ENCODE assay signal across 8 cellular contexts in genomic region chr14:67943947-67944346, GRCh38.
DNase-seq lines count a peak whose midpoint lies in the region; ATAC-seq, FAIRE-seq and TF ChIP-seq lines count a peak whose summit lies in the region.

No MANE protein-coding gene starts in this region.

- H3K9me3 Mint-ChIP-seq in T-helper 2 cell treated with Interferon-gamma antibody and Interleukin-4, amounts not matched to agents 5 μg/mL and 100 μg/mL, for 36 hours = no peaks in the 10 kb centered on the region

- peak overlapping the region; percentile 82 to 86 for H3K27ac ChIP-seq in A549

- 3% methylated on average over 3 of the region's 3 CpGs for WGBS in A549 (ENCODE audit: missing lambda C conversion rate)

- no peak overlapping the region for H3K4me3 ChIP-seq in A549

- peak overlapping the region; percentile 54 for H3K4me2 ChIP-seq in A549

- TF ChIP-seq CTCF in A549 (IDR thresholded peaks at IDR 0.05) (peak; percentile 93), GM12872 (IDR thresholded peaks at IDR 0.05; ENCODE audit: insufficient read depth, low read depth, low read length) (peak; percentile 53; the same call in 2 of the 3 replicates)

- peak; percentile 44 to 92 for DNase-seq in A549 (ENCODE audit: low read depth in 1 of 2, low spot score in 1 of 2)
- DNase-seq in NCI-H2029 (lab: John Stamatoyannopoulos, UW) = peak; percentile 45
- peak; percentile 26 for DNase-seq in T-helper 2 cell treated with Interferon-gamma antibody and Interleukin-4, amounts not matched to agents 5 μg/mL and 100 μg/mL, for 36 hours (ENCODE audit: low spot score)
- DNase-seq in effector CD4-positive, alpha-beta T cell = peak; percentile 37
- peak; percentile 87 to 92 for DNase-seq in lung microvascular endothelial cell (ENCODE audit: low read depth in 2 of 2)
- DNase-seq in stimulated activated CD8-positive, alpha-beta memory T cell treated with anti-CD3 and anti-CD28 coated beads, Interleukin-7, amount 100 ng/mL, for 4 hours (ENCODE audit: low read depth in 2 of 2) = peak; percentile 6 to 20

- ATAC-seq in A549 (peak; percentile 88 to 89), HG03520 (IDR thresholded peaks at IDR 0.05; ENCODE audit: unreplicated experiment) (no peak)

- peak in 1 of 2 experiments; percentile 18; a peak in 1 of 5 replicates for TF ChIP-seq EP300 in A549 (IDR thresholded peaks at IDR 0.05)

- CTCF ChIA-PET in A549 (lab: Yijun Ruan, JAX) = interaction anchor here (0.6 to 5.1 kb wide), 50 partner anchors 9 to 889 kb away, joined by 3 to 61 read pairs (median 4); no protein-coding TSS in a partner anchor

- peak; percentile 83 for FAIRE-seq in A549 (lab: Jason Lieb, UNC)

- H3K4me1 ChIP-seq in A549 = peaks cover 51% of the 10 kb centered on the region

- no peaks in the 10 kb centered on the region for H3K4me1 Mint-ChIP-seq in T-helper 2 cell treated with Interferon-gamma antibody and Interleukin-4, amounts not matched to agents 5 μg/mL and 100 μg/mL, for 36 hours (ENCODE audit: low read depth)

- no peak overlapping the region for H3K27ac Mint-ChIP-seq in T-helper 2 cell treated with Interferon-gamma antibody and Interleukin-4, amounts not matched to agents 5 μg/mL and 100 μg/mL, for 36 hours

- no peak for TF ChIP-seq POLR2A in A549 (IDR thresholded peaks at IDR 0.05; ENCODE audit: low read length)

- POLR2A ChIA-PET in A549 (lab: Yijun Ruan, JAX) = interaction anchor here (0.5 to 2.3 kb wide), 17 partner anchors 58 to 873 kb away, joined by 3 to 20 read pairs (median 4); partner anchors contain the start of gene ZFP36L1

- no peak overlapping the region for H3K4me3 Mint-ChIP-seq in T-helper 2 cell treated with Interferon-gamma antibody and Interleukin-4, amounts not matched to agents 5 μg/mL and 100 μg/mL, for 36 hours

- H3K36me3 Mint-ChIP-seq in T-helper 2 cell treated with Interferon-gamma antibody and Interleukin-4, amounts not matched to agents 5 μg/mL and 100 μg/mL, for 36 hours (ENCODE audit: low read depth) = no peaks in the 10 kb centered on the region

- TF ChIP-seq RAD21 in A549 (conservative IDR thresholded peaks at IDR 0.05 in 1 of 2, IDR thresholded peaks at IDR 0.05 in 1 of 2) = peak; percentile 96 to 98

- peaks cover 2% of the 10 kb centered on the region for H3K27me3 Mint-ChIP-seq in T-helper 2 cell treated with Interferon-gamma antibody and Interleukin-4, amounts not matched to agents 5 μg/mL and 100 μg/mL, for 36 hours (ENCODE audit: low read depth)

- peaks cover 3% of the 10 kb centered on the region; the same call in 1 of the 3 replicates for H3K9me3 ChIP-seq in A549

TF ChIP-seq in A549, 52 proteins besides CTCF, POLR2A, EP300 and RAD21:
- TF ChIP-seq PHF8 (IDR thresholded peaks at IDR 0.05; ENCODE audit: borderline replicate concordance, low read depth) (no peak), SMC3 (IDR thresholded peaks at IDR 0.05) (peak; percentile 97), MAFK (IDR thresholded peaks at IDR 0.05; ENCODE audit: partially characterized antibody) (no peak), GATA3 (IDR thresholded peaks at IDR 0.05; ENCODE audit: borderline replicate concordance) (peak; percentile 46; the same call in 1 of the 2 replicates), USF2 (IDR thresholded peaks at IDR 0.05) (no peak), FOSL2 (IDR thresholded peaks at IDR 0.05) (no peak), FOSL2 (CRISPR knock-in tag; IDR thresholded peaks at IDR 0.05) (peak; percentile 30; the same call in 1 of the 2 replicates), TFCP2L1 (CRISPR knock-in tag; IDR thresholded peaks at IDR 0.05) (no peak), JUN (IDR thresholded peaks at IDR 0.05) (peak; percentile 21 to 23; a peak in 2 of 5 replicates), MAZ (IDR thresholded peaks at IDR 0.05; ENCODE audit: borderline replicate concordance, low read depth, low read length) (peak; percentile 88; the same call in 1 of the 2 replicates)
- TF ChIP-seq, protein P1, sequence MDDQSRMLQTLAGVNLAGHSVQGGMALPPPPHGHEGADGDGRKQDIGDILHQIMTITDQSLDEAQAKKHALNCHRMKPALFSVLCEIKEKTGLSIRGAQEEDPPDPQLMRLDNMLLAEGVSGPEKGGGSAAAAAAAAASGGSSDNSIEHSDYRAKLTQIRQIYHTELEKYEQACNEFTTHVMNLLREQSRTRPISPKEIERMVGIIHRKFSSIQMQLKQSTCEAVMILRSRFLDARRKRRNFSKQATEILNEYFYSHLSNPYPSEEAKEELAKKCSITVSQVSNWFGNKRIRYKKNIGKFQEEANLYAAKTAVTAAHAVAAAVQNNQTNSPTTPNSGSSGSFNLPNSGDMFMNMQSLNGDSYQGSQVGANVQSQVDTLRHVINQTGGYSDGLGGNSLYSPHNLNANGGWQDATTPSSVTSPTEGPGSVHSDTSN (IDR thresholded peaks at IDR 0.05) = no peak
- TF ChIP-seq, protein P2, sequence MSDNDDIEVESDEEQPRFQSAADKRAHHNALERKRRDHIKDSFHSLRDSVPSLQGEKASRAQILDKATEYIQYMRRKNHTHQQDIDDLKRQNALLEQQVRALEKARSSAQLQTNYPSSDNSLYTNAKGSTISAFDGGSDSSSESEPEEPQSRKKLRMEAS (IDR thresholded peaks at IDR 0.05) = peak; percentile 39; the same call in 1 of the 2 replicates
TF ChIP-seq in A549: peak in this region for 6.

Comparison
In these comparisons a context has a peak if more than half of its experiments do, and no peak if none do; other contexts are left out.
1. DNase-seq: peak in every context shown above with its lines; median percentile 90 in lung microvascular endothelial cell; 68 in A549; 45 in NCI-H2029; 37 in effector CD4-positive, alpha-beta T cell; 26 in T-helper 2 cell treated with Interferon-gamma antibody and Interleukin-4, amounts not matched to agents 5 μg/mL and 100 μg/mL, for 36 hours; 13 in stimulated activated CD8-positive, alpha-beta memory T cell treated with anti-CD3 and anti-CD28 coated beads, Interleukin-7, amount 100 ng/mL, for 4 hours.